In genomic region chr1:187114788-187115187, GRCh38 we compare ENCODE assay signal across 7 cellular contexts.
"Had no signal": no experiment of that assay in that cellular context is flagged by ENCODE, and none has a peak within 500 bp of the region (broad histone marks: within the 10 kb centered on the region; RNA-seq: fewer than 3 reads in every experiment).

No MANE protein-coding gene starts in this region.

- H3K4me3 ChIP-seq: GM23248, HAP-1 had no signal

- H3K27ac ChIP-seq: GM23248, HL-60 had no signal

- H2AFZ ChIP-seq: GM23248 had no signal

- H3K4me1 ChIP-seq: HAP-1 had no signal

- ATAC-seq: HCT116 had no signal

- DNase-seq: GM23248, GOT3, H7, KG1 had no signal

- H3K9me3 ChIP-seq: HAP-1 had no signal

- H3K9ac ChIP-seq: GM23248 had no signal

- H3K36me3 ChIP-seq: HAP-1 had no signal
